Comparison of ENCODE assay signal across 16 cellular contexts in the genomic region with DNA sequence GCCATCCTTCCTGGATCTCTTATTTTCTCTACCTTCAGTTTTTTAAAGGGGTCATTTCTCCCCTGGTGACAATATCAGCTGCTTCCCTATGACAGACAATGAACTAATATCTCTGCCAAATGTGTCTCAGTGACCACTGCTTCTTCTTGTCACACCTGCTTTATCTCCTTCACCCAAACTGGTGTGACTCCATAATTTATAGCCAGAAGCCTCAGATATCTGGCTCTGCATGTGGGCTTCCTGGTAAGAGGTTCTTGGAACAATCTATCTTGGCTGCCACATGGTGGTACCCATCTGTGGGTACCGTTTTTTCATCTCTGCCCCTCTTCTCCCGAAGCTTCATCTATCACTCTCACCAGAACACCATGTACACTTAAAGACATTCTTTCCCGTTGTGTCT.
"Had no signal": no experiment of that assay in that cellular context is flagged by ENCODE, and none has a peak within 500 bp of the region (broad histone marks: within the 10 kb centered on the region; RNA-seq: fewer than 3 reads in every experiment).

No MANE protein-coding gene starts in this region.

- H3K4me2 ChIP-seq: smooth muscle cell had no signal

- H3K36me3 ChIP-seq: ascending aorta, esophagus squamous epithelium, stomach had no signal

- H3K9me3 ChIP-seq: ascending aorta, esophagus squamous epithelium, heart right ventricle, stomach, testis had no signal

- ATAC-seq: activated T-cell treated with anti-CD3 and anti-CD28 coated beads, Interleukin-2, amount 50 U/mL, for 72 hours; natural killer cell treated with Interleukin-12 subunit alpha and Interleukin-12 subunit beta and Interleukin-15 and Interleukin-18, amount 100 ng/mL, for 72 hours had no signal

- H3K4me3 ChIP-seq: ascending aorta, esophagus squamous epithelium, heart right ventricle, smooth muscle cell, stomach, testis had no signal

- H3K9me3 Mint-ChIP-seq: activated naive CD4-positive, alpha-beta T cell treated with anti-CD3 and anti-CD28 coated beads, Interleukin-2, amount 50 U/mL, for 24 hours; activated T-cell treated with anti-CD3 and anti-CD28 coated beads, Interleukin-2, amount 50 U/mL, for 72 hours; natural killer cell treated with Interleukin-12 subunit alpha and Interleukin-12 subunit beta and Interleukin-15 and Interleukin-18, amount 100 ng/mL, for 72 hours had no signal

- H3K27me3 ChIP-seq: ascending aorta, esophagus squamous epithelium, testis had no signal

- H3K27ac Mint-ChIP-seq: activated naive CD4-positive, alpha-beta T cell treated with anti-CD3 and anti-CD28 coated beads, Interleukin-2, amount 50 U/mL, for 24 hours; activated T-cell treated with anti-CD3 and anti-CD28 coated beads, Interleukin-2, amount 50 U/mL, for 72 hours; natural killer cell treated with Interleukin-12 subunit alpha and Interleukin-12 subunit beta and Interleukin-15 and Interleukin-18, amount 100 ng/mL, for 72 hours had no signal

- DNase-seq: activated CD4-positive, alpha-beta T cell treated with anti-CD3 and anti-CD28 coated beads, Interleukin-2, amount 50 U/mL, for 1 hour; activated CD4-positive, CD25-positive, alpha-beta regulatory T cell treated with anti-CD3 and anti-CD28 coated beads, Interleukin-2, amount 50 U/mL, for 72 hours; activated gamma-delta T cell; activated T-cell treated with anti-CD3 and anti-CD28 coated beads, Interleukin-2, amount 50 U/mL, for 72 hours; cortex of kidney; effector CD8-positive, alpha-beta T cell; esophagus squamous epithelium; heart right ventricle; nucleus accumbens; stimulated activated CD4-positive, alpha-beta T cell treated with anti-CD3 and anti-CD28 coated beads, Interleukin-4, amount 100 ng/mL, for 1 hour; stomach; testis had no signal

- H3K4me1 Mint-ChIP-seq: activated naive CD4-positive, alpha-beta T cell treated with anti-CD3 and anti-CD28 coated beads, Interleukin-2, amount 50 U/mL, for 24 hours had no signal

- H3K36me3 Mint-ChIP-seq: activated naive CD4-positive, alpha-beta T cell treated with anti-CD3 and anti-CD28 coated beads, Interleukin-2, amount 50 U/mL, for 24 hours; natural killer cell treated with Interleukin-12 subunit alpha and Interleukin-12 subunit beta and Interleukin-15 and Interleukin-18, amount 100 ng/mL, for 72 hours had no signal

- H3K27ac ChIP-seq: ascending aorta, esophagus squamous epithelium, stomach, testis had no signal

- H3K4me3 Mint-ChIP-seq: activated naive CD4-positive, alpha-beta T cell treated with anti-CD3 and anti-CD28 coated beads, Interleukin-2, amount 50 U/mL, for 24 hours; activated T-cell treated with anti-CD3 and anti-CD28 coated beads, Interleukin-2, amount 50 U/mL, for 72 hours; natural killer cell treated with Interleukin-12 subunit alpha and Interleukin-12 subunit beta and Interleukin-15 and Interleukin-18, amount 100 ng/mL, for 72 hours had no signal

- H3K4me1 ChIP-seq: ascending aorta, testis had no signal
